ENCODE assay signal across 4 cellular contexts in genomic region chr1:80272495-80272894, GRCh38.
TF ChIP-seq lines count a peak whose summit lies in the region.

No MANE protein-coding gene starts in this region.

TF ChIP-seq in HepG2, 621 proteins besides CTCF, POLR2A, EP300 and RAD21:
- TF ChIP-seq ZNF10 (CRISPR knock-in tag; IDR thresholded peaks at IDR 0.05; ENCODE audit: borderline replicate concordance, low read depth) (no peak), PRMT3 (CRISPR knock-in tag; IDR thresholded peaks at IDR 0.05; ENCODE audit: borderline replicate concordance, low read depth) (no peak), NFE2 (CRISPR knock-in tag; IDR thresholded peaks at IDR 0.05) (no peak), KAT8 (CRISPR knock-in tag; IDR thresholded peaks at IDR 0.05) (no peak), ATF7 (IDR thresholded peaks at IDR 0.05) (peak; percentile 86), ATF7 (CRISPR knock-in tag; IDR thresholded peaks at IDR 0.05) (no peak), PAX8 (CRISPR knock-in tag; IDR thresholded peaks at IDR 0.05; ENCODE audit: borderline replicate concordance) (no peak)
- TF ChIP-seq, protein P1, sequence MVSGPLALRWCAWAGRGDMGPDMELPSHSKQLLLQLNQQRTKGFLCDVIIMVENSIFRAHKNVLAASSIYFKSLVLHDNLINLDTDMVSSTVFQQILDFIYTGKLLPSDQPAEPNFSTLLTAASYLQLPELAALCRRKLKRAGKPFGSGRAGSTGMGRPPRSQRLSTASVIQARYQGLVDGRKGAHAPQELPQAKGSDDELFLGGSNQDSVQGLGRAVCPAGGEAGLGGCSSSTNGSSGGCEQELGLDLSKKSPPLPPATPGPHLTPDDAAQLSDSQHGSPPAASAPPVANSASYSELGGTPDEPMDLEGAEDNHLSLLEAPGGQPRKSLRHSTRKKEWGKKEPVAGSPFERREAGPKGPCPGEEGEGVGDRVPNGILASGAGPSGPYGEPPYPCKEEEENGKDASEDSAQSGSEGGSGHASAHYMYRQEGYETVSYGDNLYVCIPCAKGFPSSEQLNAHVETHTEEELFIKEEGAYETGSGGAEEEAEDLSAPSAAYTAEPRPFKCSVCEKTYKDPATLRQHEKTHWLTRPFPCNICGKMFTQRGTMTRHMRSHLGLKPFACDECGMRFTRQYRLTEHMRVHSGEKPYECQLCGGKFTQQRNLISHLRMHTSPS (CRISPR knock-in tag; IDR thresholded peaks at IDR 0.05; ENCODE audit: low read depth) = no peak

TF ChIP-seq in GM23338, 12 proteins besides CTCF, POLR2A, EP300 and RAD21 (continues in another document):
- TF ChIP-seq ZNF114 (CRISPR knock-in tag; IDR thresholded peaks at IDR 0.05) (no peak), JUNB (IDR thresholded peaks at IDR 0.05; ENCODE audit: unreplicated experiment) (no peak), NANOG (IDR thresholded peaks at IDR 0.05; ENCODE audit: borderline replicate concordance) (no peak), CREB1 (CRISPR knock-in tag; IDR thresholded peaks at IDR 0.05; ENCODE audit: low read depth) (no peak), STAT1 (IDR thresholded peaks at IDR 0.05; ENCODE audit: unreplicated experiment) (no peak), EZH2phosphoT487 (IDR thresholded peaks at IDR 0.05; ENCODE audit: unreplicated experiment) (no peak), POLR2AphosphoS5 (IDR thresholded peaks at IDR 0.05; ENCODE audit: low read depth) (no peak)
- TF ChIP-seq, protein P2, sequence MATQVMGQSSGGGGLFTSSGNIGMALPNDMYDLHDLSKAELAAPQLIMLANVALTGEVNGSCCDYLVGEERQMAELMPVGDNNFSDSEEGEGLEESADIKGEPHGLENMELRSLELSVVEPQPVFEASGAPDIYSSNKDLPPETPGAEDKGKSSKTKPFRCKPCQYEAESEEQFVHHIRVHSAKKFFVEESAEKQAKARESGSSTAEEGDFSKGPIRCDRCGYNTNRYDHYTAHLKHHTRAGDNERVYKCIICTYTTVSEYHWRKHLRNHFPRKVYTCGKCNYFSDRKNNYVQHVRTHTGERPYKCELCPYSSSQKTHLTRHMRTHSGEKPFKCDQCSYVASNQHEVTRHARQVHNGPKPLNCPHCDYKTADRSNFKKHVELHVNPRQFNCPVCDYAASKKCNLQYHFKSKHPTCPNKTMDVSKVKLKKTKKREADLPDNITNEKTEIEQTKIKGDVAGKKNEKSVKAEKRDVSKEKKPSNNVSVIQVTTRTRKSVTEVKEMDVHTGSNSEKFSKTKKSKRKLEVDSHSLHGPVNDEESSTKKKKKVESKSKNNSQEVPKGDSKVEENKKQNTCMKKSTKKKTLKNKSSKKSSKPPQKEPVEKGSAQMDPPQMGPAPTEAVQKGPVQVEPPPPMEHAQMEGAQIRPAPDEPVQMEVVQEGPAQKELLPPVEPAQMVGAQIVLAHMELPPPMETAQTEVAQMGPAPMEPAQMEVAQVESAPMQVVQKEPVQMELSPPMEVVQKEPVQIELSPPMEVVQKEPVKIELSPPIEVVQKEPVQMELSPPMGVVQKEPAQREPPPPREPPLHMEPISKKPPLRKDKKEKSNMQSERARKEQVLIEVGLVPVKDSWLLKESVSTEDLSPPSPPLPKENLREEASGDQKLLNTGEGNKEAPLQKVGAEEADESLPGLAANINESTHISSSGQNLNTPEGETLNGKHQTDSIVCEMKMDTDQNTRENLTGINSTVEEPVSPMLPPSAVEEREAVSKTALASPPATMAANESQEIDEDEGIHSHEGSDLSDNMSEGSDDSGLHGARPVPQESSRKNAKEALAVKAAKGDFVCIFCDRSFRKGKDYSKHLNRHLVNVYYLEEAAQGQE (IDR thresholded peaks at IDR 0.05; ENCODE audit: unreplicated experiment) = no peak

TF ChIP-seq in HEK293, 187 proteins besides CTCF, POLR2A, EP300 and RAD21:
- TF ChIP-seq, protein P3, sequence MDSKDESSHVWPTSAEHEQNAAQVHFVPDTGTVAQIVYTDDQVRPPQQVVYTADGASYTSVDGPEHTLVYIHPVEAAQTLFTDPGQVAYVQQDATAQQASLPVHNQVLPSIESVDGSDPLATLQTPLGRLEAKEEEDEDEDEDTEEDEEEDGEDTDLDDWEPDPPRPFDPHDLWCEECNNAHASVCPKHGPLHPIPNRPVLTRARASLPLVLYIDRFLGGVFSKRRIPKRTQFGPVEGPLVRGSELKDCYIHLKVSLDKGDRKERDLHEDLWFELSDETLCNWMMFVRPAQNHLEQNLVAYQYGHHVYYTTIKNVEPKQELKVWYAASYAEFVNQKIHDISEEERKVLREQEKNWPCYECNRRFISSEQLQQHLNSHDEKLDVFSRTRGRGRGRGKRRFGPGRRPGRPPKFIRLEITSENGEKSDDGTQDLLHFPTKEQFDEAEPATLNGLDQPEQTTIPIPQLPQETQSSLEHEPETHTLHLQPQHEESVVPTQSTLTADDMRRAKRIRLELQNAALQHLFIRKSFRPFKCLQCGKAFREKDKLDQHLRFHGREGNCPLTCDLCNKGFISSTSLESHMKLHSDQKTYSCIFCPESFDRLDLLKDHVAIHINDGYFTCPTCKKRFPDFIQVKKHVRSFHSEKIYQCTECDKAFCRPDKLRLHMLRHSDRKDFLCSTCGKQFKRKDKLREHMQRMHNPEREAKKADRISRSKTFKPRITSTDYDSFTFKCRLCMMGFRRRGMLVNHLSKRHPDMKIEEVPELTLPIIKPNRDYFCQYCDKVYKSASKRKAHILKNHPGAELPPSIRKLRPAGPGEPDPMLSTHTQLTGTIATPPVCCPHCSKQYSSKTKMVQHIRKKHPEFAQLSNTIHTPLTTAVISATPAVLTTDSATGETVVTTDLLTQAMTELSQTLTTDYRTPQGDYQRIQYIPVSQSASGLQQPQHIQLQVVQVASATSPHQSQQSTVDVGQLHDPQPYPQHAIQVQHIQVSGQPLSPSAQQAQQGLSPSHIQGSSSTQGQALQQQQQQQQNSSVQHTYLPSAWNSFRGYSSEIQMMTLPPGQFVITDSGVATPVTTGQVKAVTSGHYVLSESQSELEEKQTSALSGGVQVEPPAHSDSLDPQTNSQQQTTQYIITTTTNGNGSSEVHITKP (tag by site-specific recombination; IDR thresholded peaks at IDR 0.05) = no peak
- TF ChIP-seq, protein P4, sequence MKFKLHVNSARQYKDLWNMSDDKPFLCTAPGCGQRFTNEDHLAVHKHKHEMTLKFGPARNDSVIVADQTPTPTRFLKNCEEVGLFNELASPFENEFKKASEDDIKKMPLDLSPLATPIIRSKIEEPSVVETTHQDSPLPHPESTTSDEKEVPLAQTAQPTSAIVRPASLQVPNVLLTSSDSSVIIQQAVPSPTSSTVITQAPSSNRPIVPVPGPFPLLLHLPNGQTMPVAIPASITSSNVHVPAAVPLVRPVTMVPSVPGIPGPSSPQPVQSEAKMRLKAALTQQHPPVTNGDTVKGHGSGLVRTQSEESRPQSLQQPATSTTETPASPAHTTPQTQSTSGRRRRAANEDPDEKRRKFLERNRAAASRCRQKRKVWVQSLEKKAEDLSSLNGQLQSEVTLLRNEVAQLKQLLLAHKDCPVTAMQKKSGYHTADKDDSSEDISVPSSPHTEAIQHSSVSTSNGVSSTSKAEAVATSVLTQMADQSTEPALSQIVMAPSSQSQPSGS (tag by site-specific recombination; IDR thresholded peaks at IDR 0.05; ENCODE audit: low read depth) = peak; percentile 77

TF ChIP-seq in GM12878, 131 proteins besides CTCF, POLR2A, EP300 and RAD21:
- TF ChIP-seq BCL11A (IDR thresholded peaks at IDR 0.05; ENCODE audit: low read depth, low read length) = no peak
- TF ChIP-seq, protein P5, sequence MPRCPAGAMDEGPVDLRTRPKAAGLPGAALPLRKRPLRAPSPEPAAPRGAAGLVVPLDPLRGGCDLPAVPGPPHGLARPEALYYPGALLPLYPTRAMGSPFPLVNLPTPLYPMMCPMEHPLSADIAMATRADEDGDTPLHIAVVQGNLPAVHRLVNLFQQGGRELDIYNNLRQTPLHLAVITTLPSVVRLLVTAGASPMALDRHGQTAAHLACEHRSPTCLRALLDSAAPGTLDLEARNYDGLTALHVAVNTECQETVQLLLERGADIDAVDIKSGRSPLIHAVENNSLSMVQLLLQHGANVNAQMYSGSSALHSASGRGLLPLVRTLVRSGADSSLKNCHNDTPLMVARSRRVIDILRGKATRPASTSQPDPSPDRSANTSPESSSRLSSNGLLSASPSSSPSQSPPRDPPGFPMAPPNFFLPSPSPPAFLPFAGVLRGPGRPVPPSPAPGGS (IDR thresholded peaks at IDR 0.05; ENCODE audit: borderline replicate concordance, insufficient read depth, low read depth, low read length, poor library complexity, severe bottlenecking) = no peak
- 0 out of 2 replicates have a peak, but pooled peaks have one; percentile 15 for TF ChIP-seq ATF7 (IDR thresholded peaks at IDR 0.05; ENCODE audit: low read depth)
TF ChIP-seq in GM12878: peak in this region for 1.
